In genomic region chr17:83051423-83052240, GRCh38 we compare ENCODE assay signal across 8 cellular contexts. TPM values are rescaled to one million over a fixed set of nuclear protein-coding genes. Genes with fewer than 3 reads are reported as not detected.
A peak's percentile ranks its signal among the peaks of the same experiment; 100 is the strongest.
DNase-seq lines count a peak whose midpoint lies in the region; ATAC-seq and TF ChIP-seq lines count a peak whose summit lies in the region.

No MANE protein-coding gene starts in this region.

- no peak overlapping the region for H3K27ac ChIP-seq in HUES6 (ENCODE audit: low read depth, low read length)
- H3K27ac ChIP-seq in OCI-LY1 (ENCODE audit: low read depth, low read length, poor library complexity, severe bottlenecking), result peak overlapping the region; percentile 86

- no peaks in the 10 kb centered on the region for H3K9me2 ChIP-seq in OCI-LY1 (ENCODE audit: low read depth, low read length)

- peaks cover 30% of the 10 kb centered on the region for H3K4me1 Mint-ChIP-seq in Calu3 (ENCODE audit: low read depth, unreplicated experiment)

- peak overlapping the region; percentile 82 for H3K4me3 ChIP-seq in HUES6 (ENCODE audit: low read depth, low read length)
- H3K4me3 ChIP-seq in OCI-LY1 (ENCODE audit: low read depth, low read length, poor library complexity, severe bottlenecking), result peak overlapping the region; percentile 62
- H3K4me3 ChIP-seq in epithelial cell of esophagus (ENCODE audit: low read length), result peak overlapping the region; percentile 59
- H3K4me3 ChIP-seq in mucosa of descending colon, result peak overlapping the region; percentile 42

- peak overlapping the region; percentile 72 for H3K4me2 ChIP-seq in OCI-LY1 (ENCODE audit: low read length)

- peak overlapping the region; percentile 82 for H3K4me3 Mint-ChIP-seq in Calu3 (ENCODE audit: low read depth, unreplicated experiment)

- H3K4me1 ChIP-seq in HUES6 (ENCODE audit: control insufficient read depth, insufficient read depth, low read length) (peaks cover 8% of the 10 kb centered on the region), OCI-LY1 (ENCODE audit: insufficient read depth, low read length, severe bottlenecking) (peaks cover 43% of the 10 kb centered on the region), mucosa of descending colon (ENCODE audit: low read depth) (peaks cover 4% of the 10 kb centered on the region)

- H3K9me3 Mint-ChIP-seq in Calu3 (ENCODE audit: low read depth, unreplicated experiment), result peaks cover 2% of the 10 kb centered on the region

- peak overlapping the region; percentile 82 for H3K27ac Mint-ChIP-seq in Calu3 (ENCODE audit: unreplicated experiment)

- CTCF ChIA-PET in Calu3 (lab: Charles Lee), result interaction anchor here (0.7 kb wide), 1 partner anchor 120 kb away, joined by 3 read pairs; no protein-coding TSS in a partner anchor

- peaks cover 23% of the 10 kb centered on the region for H3K36me3 Mint-ChIP-seq in Calu3 (ENCODE audit: insufficient read depth, unreplicated experiment)

- H3K27me3 Mint-ChIP-seq in Calu3 (ENCODE audit: unreplicated experiment), result no peaks in the 10 kb centered on the region

- H3K9ac ChIP-seq in HUES6 (ENCODE audit: low read length) (peak overlapping the region; percentile 76), OCI-LY1 (ENCODE audit: low read length) (peak overlapping the region; percentile 71)

- intact Hi-C loops in Calu3 (cut with micrococcal nuclease; ENCODE audit: unreplicated experiment), result no loop called here
- intact Hi-C loops in mucosa of descending colon (cut with DNase I, micrococcal nuclease), result no loop called here

- no peaks in the 10 kb centered on the region for H4K20me1 ChIP-seq in OCI-LY1 (ENCODE audit: insufficient read depth, low read length)

- no TSS peak for BruUV-seq in Calu3 (replicated peaks; lab: Mats Ljungman, UMichigan)

- no peaks in the 10 kb centered on the region for H3K79me2 ChIP-seq in OCI-LY1 (ENCODE audit: insufficient read depth, low read length)

- H3K9me3 ChIP-seq in HUES6 (ENCODE audit: control insufficient read depth, insufficient read depth, low read depth, low read length) (peaks cover 4% of the 10 kb centered on the region; the same call in 1 of the 2 replicates), OCI-LY1 (ENCODE audit: low read length) (no peaks in the 10 kb centered on the region), mucosa of descending colon (no peaks in the 10 kb centered on the region)

- TF ChIP-seq CTCF in Calu3 (IDR thresholded peaks at IDR 0.05; ENCODE audit: unreplicated experiment), result no peak
- no peak for TF ChIP-seq CTCF in OCI-LY1 (IDR thresholded peaks at IDR 0.05; ENCODE audit: low read length)
- TF ChIP-seq CTCF in epithelial cell of esophagus (IDR thresholded peaks at IDR 0.05; ENCODE audit: insufficient read depth, low read depth, low read length, missing control alignments), result no peak
- no peak for TF ChIP-seq CTCF in mucosa of descending colon (IDR thresholded peaks at IDR 0.05)

- ATAC-seq in GM21423 (IDR thresholded peaks at IDR 0.05; ENCODE audit: unreplicated experiment) (peak; percentile 90), mucosa of descending colon (peak; percentile 95)

- H3F3A ChIP-seq in OCI-LY1 (ENCODE audit: insufficient read depth, low read length), result peaks cover 4% of the 10 kb centered on the region; the same call in 1 of the 2 replicates

- H3K36me3 ChIP-seq in HUES6 (ENCODE audit: control insufficient read depth, insufficient read depth, low read length) (peaks cover 9% of the 10 kb centered on the region), OCI-LY1 (ENCODE audit: insufficient read depth, low read length) (peaks cover 7% of the 10 kb centered on the region), mucosa of descending colon (ENCODE audit: low read depth) (no peaks in the 10 kb centered on the region)

- DNase-seq in Calu3, result peak; percentile 98
- DNase-seq in activated T-cell treated with anti-CD3 and anti-CD28 coated beads for 24 hours (ENCODE audit: low read depth), result peak; percentile 96
- DNase-seq in epithelial cell of esophagus (ENCODE audit: low read depth), result peak; percentile 97
- DNase-seq in mucosa of descending colon, result peak; percentile 96 to 99 (median 99)
- DNase-seq in stimulated activated CD8-positive, alpha-beta memory T cell treated with anti-CD3 and anti-CD28 coated beads, Interleukin-4, amount 100 ng/mL, for 1 hour (ENCODE audit: low read depth in 2 of 2, low spot score in 1 of 2), result peak; percentile 96 to 97

- H3K27me3 ChIP-seq in HUES6 (ENCODE audit: control insufficient read depth, insufficient read depth, low read length) (no peaks in the 10 kb centered on the region; the same call in 1 of the 2 replicates), OCI-LY1 (ENCODE audit: insufficient read depth, low read length) (no peaks in the 10 kb centered on the region)

- H2AFZ ChIP-seq in OCI-LY1 (ENCODE audit: low read length), result no peak overlapping the region

RNA-seq across cellular contexts. Expression of gene METRNL, which starts 27.8 kb away (rescaled TPM):
- total RNA-seq in Calu3 (2022) (29.0 and 40.9 TPM in 2 replicates), mucosa of descending colon (100 to 1,000 TPM in 2 of 3 donors, 10 to 100 TPM in 1; 78.6 to 134 (median 116) TPM)
